8 cellular contexts compared by ENCODE assay signal in genomic region chr22:29306175-29306829, GRCh38. TPM values are rescaled to one million over a fixed set of nuclear protein-coding genes. Genes with fewer than 3 reads are reported as not detected.
A peak's percentile ranks its signal among the peaks of the same experiment; 100 is the strongest.
DNase-seq lines count a peak whose midpoint lies in the region; ATAC-seq and TF ChIP-seq lines count a peak whose summit lies in the region.

GAS2L1 (plus strand) TSS chr22:29306650; CDS start chr22:29308106, 1,456 bp downstream.

- H2BK5ac ChIP-seq in H9 (ENCODE audit: insufficient read length, low read length), result no peak within 1 kb of the TSS

- no peaks in the 10 kb centered on the region for H3K9me3 ChIP-seq in H9 (ENCODE audit: control insufficient read depth, low read depth, low read length)
- H3K9me3 ChIP-seq in NT2/D1 (ENCODE audit: insufficient read depth, low read length), result no peaks in the 10 kb centered on the region
- H3K9me3 ChIP-seq in gastroesophageal sphincter, result no peaks in the 10 kb centered on the region
- H3K9me3 ChIP-seq in vagina, result no peaks in the 10 kb centered on the region

- H2AK5ac ChIP-seq in H9 (ENCODE audit: insufficient read length, low read length), result no peak within 1 kb of the TSS

- no peaks in the 10 kb centered on the region for H3K79me2 ChIP-seq in H9 (ENCODE audit: insufficient read depth, low read length)

- H3K36me3 ChIP-seq in NT2/D1 (ENCODE audit: insufficient read depth, insufficient read length, low read length), result peaks cover 13% of the 10 kb centered on the region
- peaks cover 0 to 6% of the 10 kb centered on the region in 2 donors for H3K36me3 ChIP-seq in gastroesophageal sphincter
- no peaks in the 10 kb centered on the region for H3K36me3 ChIP-seq in vagina

- no peak within 1 kb of the TSS for H3K9ac ChIP-seq in H9 (ENCODE audit: extremely low read depth, insufficient read length, low read length)
- H3K9ac ChIP-seq in NT2/D1 (ENCODE audit: insufficient read length, low read depth), result peak within 1 kb of the TSS; percentile 77

- no peak within 1 kb of the TSS for H3K23ac ChIP-seq in H9 (ENCODE audit: insufficient read length, low read depth, low read length)

- ATAC-seq in gastroesophageal sphincter (peak; percentile 73), GM21381 (IDR thresholded peaks at IDR 0.05; ENCODE audit: unreplicated experiment) (no peak)

- peak within 1 kb of the TSS; percentile 52 for H3K4me2 ChIP-seq in H9 (ENCODE audit: insufficient read depth, insufficient read length, low read length)

- no peak within 1 kb of the TSS for H4K5ac ChIP-seq in H9 (ENCODE audit: insufficient read length, low read depth, low read length)

- H3K4me1 Mint-ChIP-seq in CD14-positive monocyte (peaks cover 59% of the 10 kb centered on the region), H9 (peaks cover 17 to 32% of the 10 kb centered on the region in 2 experiments), nephron progenitor cell (peaks cover 16% of the 10 kb centered on the region)
- peaks cover 7% of the 10 kb centered on the region for H3K4me1 Mint-ChIP-seq in activated naive CD4-positive, alpha-beta T cell treated with anti-CD3 and anti-CD28 coated beads, Interleukin-2, amount 50 U/mL, for 24 hours

- WGBS in H9 (ENCODE audit: extremely low coverage, insufficient read length, low lambda C conversion rate), result no CpG with 5 or more reads among the region's 40 CpGs
- WGBS in gastroesophageal sphincter (ENCODE audit: low coverage in 1 of 2), 2 donors, result no CpG with 5 or more reads among the region's 40 CpGs

- no peak within 1 kb of the TSS for H3T11ph ChIP-seq in H9 (ENCODE audit: low read length)

- DNase-seq in CD14-positive monocyte (ENCODE audit: low spot score) (no peak), H9 (peak; percentile 84), NT2/D1 (ENCODE audit: low read depth, low spot score) (no peak), nephron progenitor cell (peak; percentile 84), vagina (ENCODE audit: extremely low spot score in 2 of 2) (no peak)

- H2AFZ ChIP-seq in H9 (ENCODE audit: low read length), result no peak within 1 kb of the TSS

- H3K4me3 Mint-ChIP-seq in CD14-positive monocyte (peak within 1 kb of the TSS; percentile 85 to 92), H9 (peak within 1 kb of the TSS; percentile 72 to 92), nephron progenitor cell (peak within 1 kb of the TSS; percentile 91)
- H3K4me3 Mint-ChIP-seq in activated naive CD4-positive, alpha-beta T cell treated with anti-CD3 and anti-CD28 coated beads, Interleukin-2, amount 50 U/mL, for 24 hours, result peak within 1 kb of the TSS; percentile 89

- H3K4me1 ChIP-seq in H9 (ENCODE audit: insufficient read depth, low read length) (no peaks in the 10 kb centered on the region), NT2/D1 (ENCODE audit: insufficient read depth, insufficient read length) (peaks cover 21% of the 10 kb centered on the region), gastroesophageal sphincter (peaks cover 3 to 76% (median 45%) of the 10 kb centered on the region in 3 donors), vagina (peaks cover 39% of the 10 kb centered on the region)

- no peaks in the 10 kb centered on the region for H3K79me1 ChIP-seq in H9 (ENCODE audit: insufficient read depth, low read depth, low read length, poor library complexity, severe bottlenecking)

- peaks cover 8% of the 10 kb centered on the region for H3K23me2 ChIP-seq in H9 (ENCODE audit: insufficient read length, low read depth, low read length, poor library complexity, severe bottlenecking)

- no peak within 1 kb of the TSS for H4K91ac ChIP-seq in H9 (ENCODE audit: insufficient read length, low read depth, low read length)

- H3K27me3 Mint-ChIP-seq in CD14-positive monocyte (ENCODE audit: low read depth in 3 of 3), result peaks cover 22 to 41% (median 33%) of the 10 kb centered on the region in 3 donors
- peaks cover 9% of the 10 kb centered on the region; the same call in 1 of the 2 replicates for H3K27me3 Mint-ChIP-seq in H9 (ENCODE audit: low read depth)
- H3K27me3 Mint-ChIP-seq in activated naive CD4-positive, alpha-beta T cell treated with anti-CD3 and anti-CD28 coated beads, Interleukin-2, amount 50 U/mL, for 24 hours, result peaks cover 8% of the 10 kb centered on the region
- H3K27me3 Mint-ChIP-seq in nephron progenitor cell (ENCODE audit: low read depth, poor library complexity), result no peaks in the 10 kb centered on the region

- H3K27ac ChIP-seq in H9 (ENCODE audit: insufficient read length, low read depth, low read length) (no peak within 1 kb of the TSS), gastroesophageal sphincter (peak within 1 kb of the TSS; percentile 72 to 97 (median 94)), vagina (peak within 1 kb of the TSS; percentile 89)

- peak within 1 kb of the TSS; percentile 52 for H3K18ac ChIP-seq in H9 (ENCODE audit: insufficient read length, low read depth, low read length)

- H2BK120ac ChIP-seq in H9 (ENCODE audit: low read depth, low read length, poor library complexity, severe bottlenecking), result no peak within 1 kb of the TSS

- no peak within 1 kb of the TSS for H4K8ac ChIP-seq in H9 (replicated peaks; ENCODE audit: insufficient read length, low read depth, low read length)

- H3K14ac ChIP-seq in H9 (ENCODE audit: insufficient read depth, low read length), result peak within 1 kb of the TSS; percentile 49; the same call in 1 of the 2 replicates

- H4K20me1 ChIP-seq in H9 (ENCODE audit: control insufficient read depth, insufficient read depth, insufficient read length), result no peaks in the 10 kb centered on the region

- no peak within 1 kb of the TSS for H2BK12ac ChIP-seq in H9 (ENCODE audit: insufficient read length, low read depth, low read length)

- H2BK15ac ChIP-seq in H9 (ENCODE audit: low read depth, low read length), result no peak within 1 kb of the TSS

- no peak within 1 kb of the TSS for H3K4ac ChIP-seq in H9 (ENCODE audit: low read depth, low read length)

- H3K27ac Mint-ChIP-seq in CD14-positive monocyte, result peak within 1 kb of the TSS; percentile 50 to 89 (median 84)
- peak within 1 kb of the TSS; percentile 82 to 83 (median 83); a peak in 3 of 7 replicates for H3K27ac Mint-ChIP-seq in H9
- H3K27ac Mint-ChIP-seq in activated naive CD4-positive, alpha-beta T cell treated with anti-CD3 and anti-CD28 coated beads, Interleukin-2, amount 50 U/mL, for 24 hours, result no peak within 1 kb of the TSS
- H3K27ac Mint-ChIP-seq in nephron progenitor cell, result no peak within 1 kb of the TSS

- intact Hi-C loops in CD14-positive monocyte (cut with micrococcal nuclease), result loop anchor here in 1 of 2 donors (5.0 kb wide), 1 partner anchor 34 kb away; no protein-coding TSS in a partner anchor
- intact Hi-C loops in vagina (cut with DNase I), result no loop called here

- H3K56ac ChIP-seq in H9 (ENCODE audit: insufficient read length, low read depth, low read length), result no peak within 1 kb of the TSS

- H3K9me3 Mint-ChIP-seq in CD14-positive monocyte (peaks cover 0 to 3% (median 0%) of the 10 kb centered on the region in 7 donors), H9 (peaks cover 0 to 3% of the 10 kb centered on the region in 2 experiments; a peak in 2 of 5 replicates), nephron progenitor cell (no peaks in the 10 kb centered on the region)
- no peaks in the 10 kb centered on the region for H3K9me3 Mint-ChIP-seq in activated naive CD4-positive, alpha-beta T cell treated with anti-CD3 and anti-CD28 coated beads, Interleukin-2, amount 50 U/mL, for 24 hours

- H3K36me3 Mint-ChIP-seq in CD14-positive monocyte (peaks cover 2 to 10% of the 10 kb centered on the region in 2 donors), H9 (ENCODE audit: insufficient read depth in 1 of 3, low read depth in 3 of 3) (peaks cover 0 to 2% (median 0%) of the 10 kb centered on the region in 3 experiments; a peak in 3 of 7 replicates), nephron progenitor cell (ENCODE audit: low read depth) (no peaks in the 10 kb centered on the region)
- H3K36me3 Mint-ChIP-seq in activated naive CD4-positive, alpha-beta T cell treated with anti-CD3 and anti-CD28 coated beads, Interleukin-2, amount 50 U/mL, for 24 hours, result no peaks in the 10 kb centered on the region

- TF ChIP-seq EP300 in gastroesophageal sphincter (IDR thresholded peaks at IDR 0.05), result no peak

- no peak within 1 kb of the TSS for H2BK20ac ChIP-seq in H9 (ENCODE audit: low read depth, low read length, poor library complexity, severe bottlenecking)

- TF ChIP-seq POLR2A in gastroesophageal sphincter (IDR thresholded peaks at IDR 0.05) (no peak), vagina (IDR thresholded peaks at IDR 0.05) (no peak)

- H3K27me3 ChIP-seq in H9 (ENCODE audit: insufficient read depth, low read length), result no peaks in the 10 kb centered on the region
- H3K27me3 ChIP-seq in NT2/D1 (ENCODE audit: insufficient read depth, insufficient read length), result no peaks in the 10 kb centered on the region
- no peaks in the 10 kb centered on the region for H3K27me3 ChIP-seq in gastroesophageal sphincter
- H3K27me3 ChIP-seq in vagina, result no peaks in the 10 kb centered on the region

- TF ChIP-seq CTCF in CD14-positive monocyte (IDR thresholded peaks at IDR 0.05) (peak; percentile 61), H9 (conservative IDR thresholded peaks at IDR 0.05) (peak; percentile 15; the same call in 1 of the 3 replicates), gastroesophageal sphincter (IDR thresholded peaks at IDR 0.05) (peak in 3 of 4 experiments; percentile 79 to 94 (median 80)), nephron progenitor cell (IDR thresholded peaks at IDR 0.05) (peak; percentile 51), vagina (IDR thresholded peaks at IDR 0.05) (peak; percentile 42 to 67 (median 60))

- H3K4me3 ChIP-seq in NT2/D1 (ENCODE audit: insufficient read length, low read depth) (peak within 1 kb of the TSS; percentile 58), gastroesophageal sphincter (peak within 1 kb of the TSS; percentile 76 to 95), vagina (peak within 1 kb of the TSS; percentile 89 to 91)

RNA-seq across cellular contexts. Expression of gene GAS2L1, which starts in this region (rescaled TPM):
- polyA plus RNA-seq in CD14-positive monocyte, result 10 to 100 TPM; 14.9 to 15.7 TPM
- total RNA-seq in H9 (2021) (8.0 and 8.1 TPM in 2 replicates), gastroesophageal sphincter (10 to 100 TPM; 17.8 to 65.5 (median 36.8) TPM), vagina (17.4 TPM)

Comparison
In these comparisons a context has a peak if more than half of its experiments do, and no peak if none do; other contexts are left out.
1. DNase-seq: peak in H9 (single experiment) and nephron progenitor cell (single experiment); none in CD14-positive monocyte (single experiment), NT2/D1 (single experiment) and vagina (0 of 2).
2. H3K27ac Mint-ChIP-seq: peak in CD14-positive monocyte (7 of 7) and H9 (3 of 3); none in activated naive CD4-positive, alpha-beta T cell treated with anti-CD3 and anti-CD28 coated beads, Interleukin-2, amount 50 U/mL, for 24 hours (single experiment) and nephron progenitor cell (single experiment).
3. CTCF ChIP-seq: peak in every context shown above with its lines; median percentile 80 in gastroesophageal sphincter; 61 in CD14-positive monocyte; 60 in vagina; 51 in nephron progenitor cell; 15 in H9.
4. Peak in every context shown above with its lines, with median percentiles within 50 percentile points of each other: H3K4me3 Mint-ChIP-seq and H3K4me3 ChIP-seq.